In the genomic region with DNA sequence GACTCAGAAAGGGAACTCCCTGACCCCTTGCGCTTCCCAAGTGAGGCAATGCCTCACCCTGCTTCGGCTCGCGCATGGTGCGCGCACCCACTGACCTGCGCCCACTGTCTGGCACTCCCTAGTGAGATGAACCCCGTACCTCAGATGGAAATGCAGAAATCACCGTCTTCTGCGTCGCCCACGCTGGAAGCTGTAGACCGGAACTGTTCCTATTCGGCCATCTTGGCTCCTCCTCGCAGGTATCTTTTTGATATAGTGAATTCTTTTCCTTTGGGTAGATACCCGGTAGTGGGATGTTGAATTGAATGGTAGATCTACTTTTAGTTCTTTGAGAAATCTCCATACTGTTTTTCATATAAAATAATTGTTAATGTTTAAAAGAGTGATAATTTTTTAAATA, we compare ENCODE assay signal across 1 cellular context.
TF ChIP-seq lines count a peak whose summit lies in the region.

No MANE protein-coding gene starts in this region.

TF ChIP-seq in HepG2, 621 proteins besides CTCF, POLR2A, EP300 and RAD21:
- TF ChIP-seq SAP130 (CRISPR knock-in tag; IDR thresholded peaks at IDR 0.05; ENCODE audit: low read depth) (0 out of 2 replicates have a peak, but pooled peaks have one; percentile 26), GABPB1 (CRISPR knock-in tag; IDR thresholded peaks at IDR 0.05) (peak; percentile 34; the same call in 1 of the 2 replicates), HOXA3 (CRISPR knock-in tag; IDR thresholded peaks at IDR 0.05) (peak; percentile 47), YEATS4 (CRISPR knock-in tag; IDR thresholded peaks at IDR 0.05; ENCODE audit: borderline replicate concordance) (peak; percentile 29; the same call in 1 of the 2 replicates), YY1 (IDR thresholded peaks at IDR 0.05; ENCODE audit: insufficient read depth, insufficient replicate concordance, low read depth, low read length) (peak; percentile 47)
TF ChIP-seq in HepG2: peak in this region for 5; not testable (repeated sequence) for 616.
